ENCODE assay signal across 1 cellular context in the genomic region with DNA sequence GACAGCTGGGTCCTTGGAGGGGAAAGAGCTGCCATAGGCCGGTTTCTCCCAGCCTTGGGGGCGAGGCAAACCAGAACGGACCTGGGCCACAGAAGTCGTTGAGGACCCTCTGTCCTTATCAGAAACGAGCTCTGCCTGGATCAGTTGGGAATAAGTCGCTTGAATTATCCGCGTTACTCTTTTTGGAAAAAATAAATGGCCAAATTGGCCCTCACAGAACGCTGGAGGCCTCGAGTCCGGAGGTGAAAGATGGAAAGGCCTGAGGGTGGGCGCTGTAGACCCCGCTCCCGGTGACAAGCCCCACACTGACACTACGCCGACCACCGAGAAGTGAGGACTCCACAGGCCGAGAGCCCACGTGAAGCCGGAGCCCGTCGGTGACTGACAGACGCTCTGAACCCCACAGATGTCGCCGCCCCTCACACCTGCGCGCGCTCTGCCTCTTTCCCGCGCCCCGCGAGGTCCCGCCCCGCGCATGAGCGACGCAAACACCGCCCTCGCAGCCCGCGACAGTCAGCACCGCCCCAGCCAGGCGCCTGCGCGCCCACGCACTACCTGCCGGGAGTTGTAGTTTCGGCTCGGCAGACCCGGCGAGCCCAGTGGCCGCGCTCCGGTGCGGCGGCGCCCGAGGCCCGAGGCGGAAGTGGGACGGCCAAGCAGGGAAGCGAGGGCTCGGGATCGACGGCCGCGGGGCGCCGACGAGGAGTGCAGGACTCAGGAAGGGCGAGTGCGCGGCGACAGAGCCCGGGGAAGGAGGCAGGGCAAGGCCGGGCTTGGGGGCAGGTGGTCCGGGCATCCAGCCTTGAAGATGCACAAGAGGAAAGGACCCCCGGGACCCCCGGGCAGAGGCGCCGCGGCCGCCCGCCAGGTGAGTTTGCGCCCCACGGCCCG.
TF ChIP-seq lines count a peak whose summit lies in the region.

BRME1 (minus strand) TSS at position 484 of the 891 bp plus-strand sequence. CDS start 1,225 bp downstream, outside the sequence.
CC2D1A (plus strand) TSS at position 568 of the 891 bp plus-strand sequence; CDS start at position 809, 241 bp downstream.

TF ChIP-seq in HEK293, 187 proteins besides CTCF, POLR2A, EP300 and RAD21 (continued from another document):
- TF ChIP-seq ZNF362 (tag by site-specific recombination; IDR thresholded peaks at IDR 0.05) (no peak), ZNF629 (tag by site-specific recombination; IDR thresholded peaks at IDR 0.05) (peak; percentile 64; the same call in 1 of the 2 replicates), ZBTB7A (tag by site-specific recombination; IDR thresholded peaks at IDR 0.05; ENCODE audit: low read depth) (0 out of 2 replicates have a peak, but pooled peaks have one; percentile 29), GLIS1 (tag by site-specific recombination; IDR thresholded peaks at IDR 0.05) (no peak), SALL2 (tag by site-specific recombination; IDR thresholded peaks at IDR 0.05; ENCODE audit: borderline replicate concordance) (no peak), ZFP69B (tag by site-specific recombination; IDR thresholded peaks at IDR 0.05) (peak; percentile 69; the same call in 1 of the 2 replicates), SP2 (tag by site-specific recombination; IDR thresholded peaks at IDR 0.05) (peak; percentile 93), ZNF843 (tag by site-specific recombination; IDR thresholded peaks at IDR 0.05) (peak; percentile 28; the same call in 1 of the 2 replicates), BCL11B (tag by site-specific recombination; IDR thresholded peaks at IDR 0.05; ENCODE audit: low read depth) (peak; percentile 40; the same call in 1 of the 2 replicates), ZNF624 (tag by site-specific recombination; IDR thresholded peaks at IDR 0.05) (no peak), ZNF426 (tag by site-specific recombination; IDR thresholded peaks at IDR 0.05) (no peak), KLF9 (tag by site-specific recombination; IDR thresholded peaks at IDR 0.05; ENCODE audit: low read depth) (peak; percentile 69), ZBTB17 (tag by site-specific recombination; IDR thresholded peaks at IDR 0.05) (peak; percentile 93), ZNF549 (tag by site-specific recombination; IDR thresholded peaks at IDR 0.05) (no peak), ZSCAN30 (tag by site-specific recombination; IDR thresholded peaks at IDR 0.05) (peak; percentile 58; the same call in 1 of the 2 replicates), ZNF302 (tag by site-specific recombination; IDR thresholded peaks at IDR 0.05; ENCODE audit: low read depth) (no peak), ZNF610 (tag by site-specific recombination; IDR thresholded peaks at IDR 0.05; ENCODE audit: borderline replicate concordance) (peak; percentile 69; the same call in 1 of the 2 replicates), ZNF670 (tag by site-specific recombination; IDR thresholded peaks at IDR 0.05; ENCODE audit: low read depth) (no peak), TRIM28 (IDR thresholded peaks at IDR 0.05; ENCODE audit: borderline replicate concordance, low read length) (no peak), ZNF274 (IDR thresholded peaks at IDR 0.05; ENCODE audit: low read length) (no peak), ZNF274 (tag by site-specific recombination; IDR thresholded peaks at IDR 0.05; ENCODE audit: borderline replicate concordance) (no peak), SP7 (tag by site-specific recombination; IDR thresholded peaks at IDR 0.05) (peak; percentile 67; the same call in 1 of the 2 replicates), YY1 (tag by site-specific recombination; IDR thresholded peaks at IDR 0.05) (peak; percentile 34; the same call in 1 of the 2 replicates), ZNF324 (tag by site-specific recombination; IDR thresholded peaks at IDR 0.05) (peak; percentile 20; the same call in 1 of the 2 replicates), ZNF335 (tag by site-specific recombination; conservative IDR thresholded peaks at IDR 0.05) (peak; percentile 85), ZNF561 (tag by site-specific recombination; IDR thresholded peaks at IDR 0.05; ENCODE audit: borderline replicate concordance) (peak; percentile 81; the same call in 1 of the 2 replicates), KLF7 (tag by site-specific recombination; IDR thresholded peaks at IDR 0.05; ENCODE audit: borderline replicate concordance) (peak; percentile 80), PBX3 (CRISPR knock-in tag; IDR thresholded peaks at IDR 0.05) (peak; percentile 90), ZNF248 (tag by site-specific recombination; IDR thresholded peaks at IDR 0.05) (no peak), EGR2 (tag by site-specific recombination; IDR thresholded peaks at IDR 0.05; ENCODE audit: low read depth) (peak; percentile 77), ZNF391 (tag by site-specific recombination; IDR thresholded peaks at IDR 0.05; ENCODE audit: borderline replicate concordance, low read depth) (no peak)
- TF ChIP-seq, protein P1, sequence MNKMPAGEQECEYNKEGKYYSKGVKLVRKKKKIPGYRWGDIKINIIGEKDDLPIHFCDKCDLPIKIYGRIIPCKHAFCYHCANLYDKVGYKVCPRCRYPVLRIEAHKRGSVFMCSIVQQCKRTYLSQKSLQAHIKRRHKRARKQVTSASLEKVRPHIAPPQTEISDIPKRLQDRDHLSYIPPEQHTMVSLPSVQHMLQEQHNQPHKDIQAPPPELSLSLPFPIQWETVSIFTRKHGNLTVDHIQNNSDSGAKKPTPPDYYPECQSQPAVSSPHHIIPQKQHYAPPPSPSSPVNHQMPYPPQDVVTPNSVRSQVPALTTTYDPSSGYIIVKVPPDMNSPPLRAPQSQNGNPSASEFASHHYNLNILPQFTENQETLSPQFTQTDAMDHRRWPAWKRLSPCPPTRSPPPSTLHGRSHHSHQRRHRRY (tag by site-specific recombination; IDR thresholded peaks at IDR 0.05), result no peak
- TF ChIP-seq, protein P2, sequence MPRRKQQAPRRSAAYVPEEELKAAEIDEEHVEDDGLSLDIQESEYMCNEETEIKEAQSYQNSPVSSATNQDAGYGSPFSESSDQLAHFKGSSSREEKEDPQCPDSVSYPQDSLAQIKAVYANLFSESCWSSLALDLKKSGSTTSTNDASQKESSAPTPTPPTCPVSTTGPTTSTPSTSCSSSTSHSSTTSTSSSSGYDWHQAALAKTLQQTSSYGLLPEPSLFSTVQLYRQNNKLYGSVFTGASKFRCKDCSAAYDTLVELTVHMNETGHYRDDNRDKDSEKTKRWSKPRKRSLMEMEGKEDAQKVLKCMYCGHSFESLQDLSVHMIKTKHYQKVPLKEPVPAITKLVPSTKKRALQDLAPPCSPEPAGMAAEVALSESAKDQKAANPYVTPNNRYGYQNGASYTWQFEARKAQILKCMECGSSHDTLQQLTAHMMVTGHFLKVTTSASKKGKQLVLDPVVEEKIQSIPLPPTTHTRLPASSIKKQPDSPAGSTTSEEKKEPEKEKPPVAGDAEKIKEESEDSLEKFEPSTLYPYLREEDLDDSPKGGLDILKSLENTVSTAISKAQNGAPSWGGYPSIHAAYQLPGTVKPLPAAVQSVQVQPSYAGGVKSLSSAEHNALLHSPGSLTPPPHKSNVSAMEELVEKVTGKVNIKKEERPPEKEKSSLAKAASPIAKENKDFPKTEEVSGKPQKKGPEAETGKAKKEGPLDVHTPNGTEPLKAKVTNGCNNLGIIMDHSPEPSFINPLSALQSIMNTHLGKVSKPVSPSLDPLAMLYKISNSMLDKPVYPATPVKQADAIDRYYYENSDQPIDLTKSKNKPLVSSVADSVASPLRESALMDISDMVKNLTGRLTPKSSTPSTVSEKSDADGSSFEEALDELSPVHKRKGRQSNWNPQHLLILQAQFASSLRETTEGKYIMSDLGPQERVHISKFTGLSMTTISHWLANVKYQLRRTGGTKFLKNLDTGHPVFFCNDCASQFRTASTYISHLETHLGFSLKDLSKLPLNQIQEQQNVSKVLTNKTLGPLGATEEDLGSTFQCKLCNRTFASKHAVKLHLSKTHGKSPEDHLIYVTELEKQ (tag by site-specific recombination; IDR thresholded peaks at IDR 0.05; ENCODE audit: borderline replicate concordance), result no peak
- TF ChIP-seq, protein P3, sequence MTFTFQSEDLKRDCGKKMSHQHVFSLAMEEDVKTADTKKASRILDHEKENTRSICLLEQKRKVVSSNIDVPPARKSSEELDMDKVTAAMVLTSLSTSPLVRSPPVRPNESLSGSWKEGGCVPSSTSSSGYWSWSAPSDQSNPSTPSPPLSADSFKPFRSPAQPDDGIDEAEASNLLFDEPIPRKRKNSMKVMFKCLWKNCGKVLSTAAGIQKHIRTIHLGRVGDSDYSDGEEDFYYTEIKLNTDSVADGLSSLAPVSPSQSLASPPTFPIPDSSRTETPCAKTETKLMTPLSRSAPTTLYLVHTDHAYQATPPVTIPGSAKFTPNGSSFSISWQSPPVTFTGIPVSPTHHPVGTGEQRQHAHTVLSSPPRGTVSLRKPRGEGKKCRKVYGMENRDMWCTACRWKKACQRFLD (tag by site-specific recombination; IDR thresholded peaks at IDR 0.05), result no peak
TF ChIP-seq in HEK293: peak in this region for 48.
